30 cellular contexts compared by ENCODE assay signal in the genomic region with DNA sequence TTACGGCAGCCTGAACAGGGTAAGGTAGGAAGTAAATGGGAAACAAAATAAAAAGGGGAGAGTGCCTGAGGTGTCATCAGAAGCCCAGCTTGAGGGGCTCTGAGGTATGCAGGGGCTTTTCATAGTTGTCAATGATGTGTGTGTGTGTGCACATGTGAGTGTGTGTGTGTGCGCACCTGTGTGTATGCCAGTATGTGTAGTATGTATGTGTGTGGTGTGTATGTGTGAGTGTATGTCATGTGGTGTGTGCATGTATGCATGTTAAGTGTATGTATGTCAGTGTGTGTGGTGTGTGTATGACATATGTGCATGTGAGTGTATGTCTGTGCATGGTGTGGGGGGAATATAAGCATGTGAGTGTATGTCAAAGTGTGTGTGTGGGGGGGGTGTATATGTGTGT.
"Had no signal": no experiment of that assay in that cellular context is flagged by ENCODE, and none has a peak within 500 bp of the region (broad histone marks: within the 10 kb centered on the region; RNA-seq: fewer than 3 reads in every experiment).

No MANE protein-coding gene starts in this region.

- H3K27me3 Mint-ChIP-seq: activated CD4-positive, alpha-beta T cell treated with anti-CD3 and anti-CD28 coated beads, Interleukin-2, amount 10 ng/mL, durations not matched to agents 7 days and 5 days; activated T-cell treated with anti-CD3 and anti-CD28 coated beads, Interleukin-2, amount 50 U/mL, for 24 hours had no signal

- H3K36me3 Mint-ChIP-seq: activated naive CD4-positive, alpha-beta T cell treated with anti-CD3 and anti-CD28 coated beads, Interleukin-2, amount 50 U/mL, for 72 hours had no signal

- H3K27ac ChIP-seq: brain microvascular endothelial cell, SJSA1 had no signal

- H3K4me3 Mint-ChIP-seq: activated CD4-positive, alpha-beta T cell treated with anti-CD3 and anti-CD28 coated beads for 36 hours; activated CD4-positive, alpha-beta T cell treated with anti-CD3 and anti-CD28 coated beads, Interleukin-2, amount 10 ng/mL, durations not matched to agents 7 days and 5 days; activated CD8-positive, alpha-beta T cell treated with anti-CD3 and anti-CD28 coated beads, Interleukin-2, amount 10 ng/mL, durations not matched to agents 7 days and 5 days; activated naive CD4-positive, alpha-beta T cell treated with anti-CD3 and anti-CD28 coated beads for 36 hours; activated T-cell treated with anti-CD3 and anti-CD28 coated beads, Interleukin-2, amount 50 U/mL, for 24 hours; T-helper 1 cell treated with Interleukin-12 subunit alpha and Interleukin-12 subunit beta and Interleukin-4 antibody, amounts not matched to agents 30 μg/mL and 1 μg/mL, for 36 hours; T-helper 2 cell treated with Interferon-gamma antibody and Interleukin-4, amounts not matched to agents 5 μg/mL and 100 μg/mL, for 36 hours had no signal

- H3K4me1 Mint-ChIP-seq: activated CD4-positive, alpha-beta T cell treated with anti-CD3 and anti-CD28 coated beads for 36 hours; activated CD4-positive, alpha-beta T cell treated with anti-CD3 and anti-CD28 coated beads, Interleukin-2, amount 10 ng/mL, durations not matched to agents 7 days and 5 days had no signal

- H3K27me3 ChIP-seq: brain microvascular endothelial cell, SJSA1 had no signal

- H3K27ac Mint-ChIP-seq: activated CD4-positive, alpha-beta T cell treated with anti-CD3 and anti-CD28 coated beads for 36 hours; activated CD4-positive, alpha-beta T cell treated with anti-CD3 and anti-CD28 coated beads, Interleukin-2, amount 10 ng/mL, durations not matched to agents 7 days and 5 days; activated CD8-positive, alpha-beta T cell treated with anti-CD3 and anti-CD28 coated beads, Interleukin-2, amount 10 ng/mL, durations not matched to agents 7 days and 5 days; activated naive CD4-positive, alpha-beta T cell treated with anti-CD3 and anti-CD28 coated beads for 36 hours; activated naive CD4-positive, alpha-beta T cell treated with anti-CD3 and anti-CD28 coated beads, Interleukin-2, amount 50 U/mL, for 72 hours; activated T-cell treated with anti-CD3 and anti-CD28 coated beads, Interleukin-2, amount 50 U/mL, for 24 hours; activated T-helper 2 cell treated with anti-CD3 and anti-CD28 coated beads, Interferon-gamma antibody, Interleukin-2, Interleukin-4, amounts not matched to agents 10 μg/mL and 5 μg/mL and 100 μg/mL, durations not matched to agents 14 hours and 24 hours and 36 hours; T-helper 1 cell treated with Interleukin-12 subunit alpha and Interleukin-12 subunit beta and Interleukin-4 antibody, amounts not matched to agents 30 μg/mL and 1 μg/mL, for 36 hours; T-helper 2 cell treated with Interferon-gamma antibody and Interleukin-4, amounts not matched to agents 5 μg/mL and 100 μg/mL, for 36 hours had no signal

- DNase-seq: activated CD4-positive, alpha-beta T cell treated with anti-CD3 and anti-CD28 coated beads for 36 hours; activated CD4-positive, alpha-beta T cell treated with anti-CD3 and anti-CD28 coated beads, Interleukin-2, amount 10 ng/mL, durations not matched to agents 7 days and 5 days; activated CD4-positive, alpha-beta T cell treated with anti-CD3 and anti-CD28 coated beads, Interleukin-2, amount 50 U/mL, for 48 hours; activated CD8-positive, alpha-beta T cell treated with anti-CD3 and anti-CD28 coated beads, Interleukin-2, amount 10 ng/mL, durations not matched to agents 7 days and 5 days; activated gamma-delta T cell; activated naive CD4-positive, alpha-beta T cell treated with anti-CD3 and anti-CD28 coated beads for 36 hours; activated T-cell treated with anti-CD3 and anti-CD28 coated beads, Interleukin-2, amount 50 U/mL, for 24 hours; amniotic stem cell; aorta; brain microvascular endothelial cell; Kasumi-1; KG1; MG63; MV-4-11; NCI-H1092; NCI-H1436 treated with DMSO at 0.1 percent for 48 hours; NCI-H1694 treated with DMSO at 0.1 percent for 48 hours; NCI-H2029; NCI-H345; NCI-H524 treated with DMSO at 0.1 percent for 48 hours; SHP77 treated with DMSO at 0.1 percent for 48 hours; SK-N-SH had no signal

- H3K36me3 ChIP-seq: brain microvascular endothelial cell, MG63, SJSA1 had no signal

- H3K9me3 ChIP-seq: MG63, SJSA1, SK-N-SH had no signal

- FAIRE-seq: TTC549 had no signal

- ATAC-seq: activated CD4-positive, alpha-beta T cell treated with anti-CD3 and anti-CD28 coated beads for 36 hours; activated CD4-positive, CD25-positive, alpha-beta regulatory T cell treated with anti-CD3 and anti-CD28 coated beads, Interleukin-2, amount 50 U/mL, for 24 hours; activated CD8-positive, alpha-beta T cell treated with anti-CD3 and anti-CD28 coated beads, Interleukin-2, amount 10 ng/mL, durations not matched to agents 7 days and 5 days; activated naive CD4-positive, alpha-beta T cell treated with anti-CD3 and anti-CD28 coated beads, Interleukin-2, amount 50 U/mL, for 72 hours; Panc1 had no signal

- H3K9me3 Mint-ChIP-seq: activated CD4-positive, alpha-beta T cell treated with anti-CD3 and anti-CD28 coated beads, Interleukin-2, amount 10 ng/mL, durations not matched to agents 7 days and 5 days had no signal

- H3K4me3 ChIP-seq: MG63, SJSA1 had no signal
